Comparison of ENCODE assay signal across 8 cellular contexts in the genomic region with DNA sequence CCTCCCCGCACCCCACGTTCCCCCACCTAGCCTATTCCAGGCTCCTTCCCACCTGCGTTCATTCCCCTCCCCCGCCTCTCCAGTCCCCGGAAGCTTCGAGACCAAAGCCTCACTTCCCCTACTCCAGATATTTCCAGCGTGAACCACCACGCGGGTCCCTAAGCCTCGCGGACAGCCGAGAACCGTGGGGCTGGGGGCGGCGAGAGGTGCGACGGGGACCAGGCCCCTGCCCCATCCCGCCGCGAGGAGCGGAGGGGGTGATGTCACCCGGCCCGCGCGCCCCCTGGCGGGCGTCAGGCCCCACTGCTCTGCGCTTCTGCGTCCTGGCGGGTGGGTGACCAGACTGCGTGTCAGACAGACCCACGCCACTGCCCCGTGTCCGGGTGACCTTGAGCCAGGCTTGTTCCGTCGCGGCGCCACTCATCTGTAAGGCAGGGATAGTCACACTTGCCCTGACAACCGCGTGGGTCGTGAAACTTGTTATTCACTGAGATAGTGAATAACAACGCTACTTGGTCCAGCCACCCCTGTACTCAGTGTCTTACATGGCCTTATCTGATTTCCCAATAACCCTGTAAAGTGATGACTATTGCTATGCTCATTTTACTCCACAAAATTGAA. TPM values are rescaled to one million over a fixed set of nuclear protein-coding genes. Genes with fewer than 3 reads are reported as not detected.
DNase-seq lines count a peak whose midpoint lies in the region; ATAC-seq and TF ChIP-seq lines count a peak whose summit lies in the region.

No MANE protein-coding gene starts in this region.

- peak overlapping the region; percentile 80 for H2BK5ac ChIP-seq in mesenchymal stem cell (ENCODE audit: low read depth, low read length, poor library complexity, severe bottlenecking)

- DNase-seq in AG04449 (ENCODE audit: low read depth, low spot score) (no peak), NCI-H69 (lab: John Stamatoyannopoulos, UW) (peak; percentile 87), mesenchymal stem cell (peak; percentile 83)
- peak; percentile 93 for DNase-seq in activated CD8-positive, alpha-beta memory T cell treated with anti-CD3 and anti-CD28 coated beads for 24 hours
- DNase-seq in effector memory CD4-positive, alpha-beta T cell: peak; percentile 58 to 69 (median 62)
- DNase-seq in stimulated activated CD8-positive, alpha-beta memory T cell treated with anti-CD3 and anti-CD28 coated beads, Interleukin-15, amount 100 ng/mL, for 1 hour (ENCODE audit: low read depth): peak; percentile 51

- H3K4me2 ChIP-seq in mesenchymal stem cell (ENCODE audit: low read length, poor library complexity, severe bottlenecking): peak overlapping the region; percentile 84

- no peaks in the 10 kb centered on the region for H3K36me3 ChIP-seq in effector memory CD4-positive, alpha-beta T cell (ENCODE audit: control insufficient read depth, insufficient read depth, low read length)
- H3K36me3 ChIP-seq in mesenchymal stem cell (ENCODE audit: control insufficient read depth in 1 of 2, insufficient read depth in 2 of 2, low read depth in 1 of 2, low read length in 2 of 2): peaks cover 0 to 9% of the 10 kb centered on the region in 2 experiments

- peak overlapping the region; percentile 87 to 93 for H3K18ac ChIP-seq in mesenchymal stem cell (ENCODE audit: low read depth in 1 of 2, low read length in 2 of 2)

- peak overlapping the region; percentile 88 for H4K91ac ChIP-seq in mesenchymal stem cell (ENCODE audit: low read length)

- peak overlapping the region in 1 of 2 experiments; percentile 84 for H3K4ac ChIP-seq in mesenchymal stem cell (ENCODE audit: low read depth in 1 of 2, low read length in 2 of 2)

- peak overlapping the region; percentile 87 for H3K27ac ChIP-seq in effector memory CD4-positive, alpha-beta T cell (ENCODE audit: insufficient read depth, low read length, poor library complexity, severe bottlenecking)
- H3K27ac ChIP-seq in mesenchymal stem cell (ENCODE audit: low read length, poor library complexity, severe bottlenecking): peak overlapping the region; percentile 96

- POLR2A ChIA-PET in AG04449 (lab: Yijun Ruan, JAX): interaction anchor here (0.7 to 4.9 kb wide), 5 partner anchors 9 to 106 kb away, joined by 3 to 74 read pairs (median 3); partner anchors contain the start of genes HSP90AB1 and SLC29A1

- under 1% methylated on average over 41 of the region's 42 CpGs for WGBS in mesenchymal stem cell

- CTCF ChIA-PET in AG04449 (lab: Yijun Ruan, JAX): interaction anchor here (0.6 to 6.6 kb wide), 29 partner anchors 8 to 629 kb away, joined by 3 to 175 read pairs (median 4); partner anchors contain the start of genes HSP90AB1, SLC29A1 and SLC35B2

- H3K4me3 ChIP-seq in AG04449 (ENCODE audit: low read depth, low read length) (peak overlapping the region; percentile 67), mesenchymal stem cell (ENCODE audit: insufficient read depth in 1 of 2, low read depth in 1 of 2, low read length in 2 of 2) (peak overlapping the region; percentile 55 to 75)
- H3K4me3 ChIP-seq in effector memory CD4-positive, alpha-beta T cell (ENCODE audit: insufficient read depth, low read depth, low read length, poor library complexity, severe bottlenecking): peak overlapping the region; percentile 75

- H2BK15ac ChIP-seq in mesenchymal stem cell (ENCODE audit: low read depth, poor library complexity, severe bottlenecking): peak overlapping the region; percentile 95

- H2AFZ ChIP-seq in mesenchymal stem cell (ENCODE audit: low read depth, low read length): peak overlapping the region; percentile 70

- TF ChIP-seq CTCF in AG04449 (IDR thresholded peaks at IDR 0.05; ENCODE audit: insufficient read depth, low read length, missing control alignments): peak; percentile 99

- H3K79me1 ChIP-seq in mesenchymal stem cell (replicated peaks; ENCODE audit: low read length, poor library complexity, severe bottlenecking): peaks cover 2% of the 10 kb centered on the region

- no peak overlapping the region for H3K23ac ChIP-seq in mesenchymal stem cell (ENCODE audit: low read length in 2 of 2)

- H3K9ac ChIP-seq in mesenchymal stem cell (ENCODE audit: low read length): peak overlapping the region; percentile 84

- no peaks in the 10 kb centered on the region for H3K9me3 ChIP-seq in effector memory CD4-positive, alpha-beta T cell (ENCODE audit: control insufficient read depth, low read length)
- H3K9me3 ChIP-seq in mesenchymal stem cell (ENCODE audit: control insufficient read depth, low read length): no peaks in the 10 kb centered on the region

- ATAC-seq in GM18519 (IDR thresholded peaks at IDR 0.05; ENCODE audit: low FRiP score, unreplicated experiment) (peak; percentile 66), HG03066 (IDR thresholded peaks at IDR 0.05; ENCODE audit: low read depth, unreplicated experiment) (peak; percentile 84)

- peak overlapping the region; percentile 68 for H2AK5ac ChIP-seq in mesenchymal stem cell (ENCODE audit: low read length, severe bottlenecking)

- H2BK120ac ChIP-seq in mesenchymal stem cell (ENCODE audit: low read depth, low read length): peak overlapping the region; percentile 61

- peaks cover 5% of the 10 kb centered on the region for H3K4me1 ChIP-seq in effector memory CD4-positive, alpha-beta T cell (ENCODE audit: control insufficient read depth, insufficient read depth, low read length, poor library complexity, severe bottlenecking)
- peaks cover 25% of the 10 kb centered on the region for H3K4me1 ChIP-seq in mesenchymal stem cell (ENCODE audit: control insufficient read depth, insufficient read depth, low read depth, low read length)

- no peak overlapping the region for H3K14ac ChIP-seq in mesenchymal stem cell (ENCODE audit: low read length in 2 of 2)

- peak overlapping the region in 1 of 2 experiments; percentile 37 for H2BK12ac ChIP-seq in mesenchymal stem cell (ENCODE audit: low read length in 2 of 2)

- H3K27me3 ChIP-seq in effector memory CD4-positive, alpha-beta T cell (replicated peaks; ENCODE audit: control insufficient read depth, insufficient read depth, low read length, poor library complexity, severe bottlenecking): no peaks in the 10 kb centered on the region
- no peaks in the 10 kb centered on the region for H3K27me3 ChIP-seq in mesenchymal stem cell (ENCODE audit: control insufficient read depth in 1 of 2, insufficient read depth in 1 of 2, low read length in 2 of 2)

- H4K8ac ChIP-seq in mesenchymal stem cell (ENCODE audit: low read length): peak overlapping the region; percentile 87

RNA-seq across cellular contexts. Expression of gene HSP90AB1, which starts 9.0 kb away (rescaled TPM):
- 545 TPM for polyA plus RNA-seq in mesenchymal stem cell (2013, experiment 1 of 2)
- 525 TPM for polyA plus RNA-seq in mesenchymal stem cell (2013, experiment 2 of 2)

RNA-seq across cellular contexts. Expression of gene SLC29A1, which starts 14.5 kb away (rescaled TPM):
- polyA plus RNA-seq in mesenchymal stem cell (2013, experiment 1 of 2): 31.6 TPM
- 29.2 TPM for polyA plus RNA-seq in mesenchymal stem cell (2013, experiment 2 of 2)

RNA-seq across cellular contexts. Expression of gene SLC35B2, which starts 19.4 kb away (rescaled TPM):
- polyA plus RNA-seq in mesenchymal stem cell (2013, experiment 1 of 2): 80.8 TPM
- 81.8 TPM for polyA plus RNA-seq in mesenchymal stem cell (2013, experiment 2 of 2)

RNA-seq across cellular contexts. Expression of gene MYMX, which starts 21.2 kb away (rescaled TPM):
- not detected for polyA plus RNA-seq in mesenchymal stem cell (2013, experiment 1 of 2)
- polyA plus RNA-seq in mesenchymal stem cell (2013, experiment 2 of 2): not detected

RNA-seq across cellular contexts. Expression of gene NFKBIE, which starts 27.4 kb away (rescaled TPM):
- polyA plus RNA-seq in mesenchymal stem cell (2013, experiment 1 of 2): 4.9 TPM
- 4.8 TPM for polyA plus RNA-seq in mesenchymal stem cell (2013, experiment 2 of 2)
